10 cellular contexts compared by ENCODE assay signal in the genomic region with DNA sequence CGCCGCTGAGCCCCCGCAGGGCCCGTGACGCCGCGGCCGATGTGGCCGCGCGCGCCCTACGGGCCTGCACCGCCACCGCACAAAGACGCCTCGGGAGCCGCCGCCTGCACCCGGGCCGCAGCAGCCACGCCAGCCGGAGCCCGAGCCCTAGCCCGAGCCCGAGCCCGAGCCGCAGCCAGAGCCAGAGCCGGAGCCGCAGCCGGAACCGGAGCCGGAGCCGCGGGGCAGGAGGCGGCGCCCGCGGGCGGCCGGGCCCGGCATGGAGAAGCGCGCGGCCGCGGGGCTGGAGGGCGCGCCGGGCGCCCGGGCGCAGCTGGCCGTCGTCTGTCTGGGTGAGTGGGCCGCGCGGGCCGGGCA. TPM values are rescaled to one million over a fixed set of nuclear protein-coding genes. Genes with fewer than 3 reads are reported as not detected.
A peak's percentile ranks its signal among the peaks of the same experiment; 100 is the strongest.
DNase-seq lines count a peak whose midpoint lies in the region; ATAC-seq, FAIRE-seq and TF ChIP-seq lines count a peak whose summit lies in the region.
"Had no signal": no experiment of that assay in that cellular context is flagged by ENCODE, and none has a peak within 500 bp of the region (broad histone marks: within the 10 kb centered on the region; RNA-seq: fewer than 3 reads in every experiment).

No MANE protein-coding gene starts in this region.

- H3K27me3 ChIP-seq in SJSA1 (replicated peaks) (peaks cover 46% of the 10 kb centered on the region), left ventricle myocardium inferior (ENCODE audit: low read depth) (peaks cover 14% of the 10 kb centered on the region), sigmoid colon (no peaks in the 10 kb centered on the region)

- no peak for TF ChIP-seq CTCF in left ventricle myocardium inferior (IDR thresholded peaks at IDR 0.05; ENCODE audit: borderline replicate concordance)
- TF ChIP-seq CTCF in sigmoid colon (IDR thresholded peaks at IDR 0.05): no peak

- H3K9me3 ChIP-seq in SJSA1 (replicated peaks): no peaks in the 10 kb centered on the region
- H3K9me3 ChIP-seq in left ventricle myocardium inferior (replicated peaks): no peaks in the 10 kb centered on the region
- H3K9me3 ChIP-seq in sigmoid colon: no peaks in the 10 kb centered on the region

- peak; percentile 11 for DNase-seq in EL
- no peak for DNase-seq in SJSA1 (ENCODE audit: low read depth in 1 of 2, low spot score in 2 of 2)
- DNase-seq in left ventricle myocardium inferior: no peak
- no peak for DNase-seq in sigmoid colon
- DNase-seq in retina: no peak
- DNase-seq in GM12892 (ENCODE audit: insufficient read length): no peak
- no peak for DNase-seq in LoVo (ENCODE audit: low spot score)

- H3K4me1 ChIP-seq in SJSA1 (replicated peaks) (peaks cover 8% of the 10 kb centered on the region), left ventricle myocardium inferior (peaks cover 14% of the 10 kb centered on the region), sigmoid colon (peaks cover 0 to 20% (median 13%) of the 10 kb centered on the region in 4 donors)

- intact Hi-C loops in left ventricle myocardium inferior (cut with micrococcal nuclease): no loop called here
- intact Hi-C loops in sigmoid colon (cut with DNase I): loop anchor here (1.0 to 2.0 kb wide), 2 partner anchors 15 to 108 kb away; partner anchors contain the start of gene CEBPA

- FAIRE-seq in GM12892 (lab: Jason Lieb, UNC): no peak
- FAIRE-seq: TTC549 had no signal

- H3K4me3 ChIP-seq in SJSA1 (peak overlapping the region; percentile 32), left ventricle myocardium inferior (peak overlapping the region; percentile 75), sigmoid colon (peak overlapping the region; percentile 49 to 86 (median 78))

- no peak for TF ChIP-seq EP300 in sigmoid colon (IDR thresholded peaks at IDR 0.05)

- WGBS in sigmoid colon, 2 donors: 1% methylated on average over 59 of the region's 59 CpGs

- H3K27ac ChIP-seq in SJSA1: no peak overlapping the region
- H3K27ac ChIP-seq in left ventricle myocardium inferior (replicated peaks): peak overlapping the region; percentile 54
- peak overlapping the region; percentile 69 to 76 (median 75) for H3K27ac ChIP-seq in sigmoid colon

- no peak for ATAC-seq in GM21515 (IDR thresholded peaks at IDR 0.05; ENCODE audit: unreplicated experiment)

- no peak for TF ChIP-seq POLR2A in sigmoid colon (IDR thresholded peaks at IDR 0.05)
- TF ChIP-seq POLR2A in GM12892 (IDR thresholded peaks at IDR 0.05; ENCODE audit: low read depth, low read length): no peak

- no peaks in the 10 kb centered on the region for H3K36me3 ChIP-seq in SJSA1
- no peaks in the 10 kb centered on the region for H3K36me3 ChIP-seq in left ventricle myocardium inferior
- H3K36me3 ChIP-seq in sigmoid colon: peaks cover 0 to 24% (median 0%) of the 10 kb centered on the region in 4 donors

RNA-seq across cellular contexts. Expression of gene LRP3, which starts 0.4 kb away (rescaled TPM):
- total RNA-seq in SJSA1 (2014; rRNA removed; shearing (Covaris generic)): 2.1 and 2.9 TPM in 2 replicates
- 20.8 TPM for total RNA-seq in left ventricle myocardium inferior
- 10 to 100 TPM; 17.1 to 31.5 (median 21.8) TPM for total RNA-seq in sigmoid colon
- 10 to 100 TPM in 1 of 3 donors, 1 to 10 TPM in 2; 3.9 to 10.3 (median 9.6) TPM for polyA plus RNA-seq in sigmoid colon
- not detected for polyA plus RNA-seq in GM12892 (2012; ENCODE audit: missing spikeins)
- polyA plus RNA-seq: IgD-negative memory B cell had no signal

RNA-seq across cellular contexts. Expression of gene SLC7A10, which starts 31.1 kb away (rescaled TPM):
- total RNA-seq in SJSA1 (2014; rRNA removed; shearing (Covaris generic)): not detected in 2 replicates
- total RNA-seq in left ventricle myocardium inferior (not detected), sigmoid colon (1 to 10 TPM in 1 of 4 donors, under 1 TPM in 1, not detected in 2; 0.27 to 1.1 TPM)
- 1 to 10 TPM in 1 of 3 donors, not detected in 2; 1.4 TPM for polyA plus RNA-seq in sigmoid colon
- polyA plus RNA-seq in GM12892 (2012; ENCODE audit: missing spikeins): not detected
- polyA plus RNA-seq: IgD-negative memory B cell had no signal
